8 cellular contexts compared by ENCODE assay signal in the genomic region with DNA sequence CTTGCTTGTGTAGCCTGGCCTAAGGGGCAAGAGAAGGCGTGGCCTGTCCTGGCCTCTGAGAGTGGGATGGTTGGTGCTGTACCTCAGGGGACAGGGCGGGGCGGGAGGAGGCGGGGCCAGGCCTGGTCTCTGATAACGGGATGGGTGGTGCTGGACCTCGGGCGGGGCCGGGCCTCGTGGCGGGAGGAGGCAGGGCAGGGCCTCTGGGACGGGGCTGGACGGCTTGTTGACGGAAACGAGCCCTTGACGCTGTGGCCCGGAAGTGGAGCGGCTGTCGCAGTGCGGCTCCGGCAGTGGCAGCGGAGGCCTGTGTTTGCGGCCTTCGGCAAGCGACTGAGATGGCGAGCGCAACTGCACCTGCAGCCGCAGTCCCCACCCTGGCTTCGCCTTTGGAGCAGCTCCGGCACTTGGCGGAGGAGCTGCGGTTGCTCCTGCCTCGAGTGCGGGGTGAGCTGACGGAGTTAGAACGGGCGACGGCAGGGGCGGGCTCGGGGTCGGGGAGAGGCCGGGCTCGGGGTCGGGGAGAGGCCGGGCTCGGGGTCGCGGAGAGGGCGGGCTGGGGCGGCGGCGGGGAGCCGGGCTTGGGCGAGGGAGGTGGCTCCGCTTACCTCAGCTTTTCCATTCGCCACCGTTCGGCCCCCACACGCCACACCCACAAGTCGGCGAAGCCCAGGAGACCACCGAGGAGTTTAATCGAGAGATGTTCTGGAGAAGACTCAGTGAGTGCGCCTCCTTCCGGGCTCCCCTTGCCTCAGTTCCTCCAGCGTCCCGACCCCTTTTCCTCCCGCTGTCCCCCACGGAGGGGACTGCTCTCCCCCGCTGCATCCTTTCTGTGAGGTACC. TPM values are rescaled to one million over a fixed set of nuclear protein-coding genes. Genes with fewer than 3 reads are reported as not detected.
A peak's percentile ranks its signal among the peaks of the same experiment; 100 is the strongest.
DNase-seq lines count a peak whose midpoint lies in the region; ATAC-seq lines count a peak whose summit lies in the region.

A gene with protein sequence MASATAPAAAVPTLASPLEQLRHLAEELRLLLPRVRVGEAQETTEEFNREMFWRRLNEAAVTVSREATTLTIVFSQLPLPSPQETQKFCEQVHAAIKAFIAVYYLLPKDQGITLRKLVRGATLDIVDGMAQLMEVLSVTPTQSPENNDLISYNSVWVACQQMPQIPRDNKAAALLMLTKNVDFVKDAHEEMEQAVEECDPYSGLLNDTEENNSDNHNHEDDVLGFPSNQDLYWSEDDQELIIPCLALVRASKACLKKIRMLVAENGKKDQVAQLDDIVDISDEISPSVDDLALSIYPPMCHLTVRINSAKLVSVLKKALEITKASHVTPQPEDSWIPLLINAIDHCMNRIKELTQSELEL (plus strand): TSS at position 243 of the 842 bp plus-strand sequence. CDS start 96 bp downstream, at position 339.

- DNase-seq in AG20443 (ENCODE audit: low spot score) (peak; percentile 98), NCI-H460 (ENCODE audit: extremely low read depth, low read depth) (peak; percentile 90), cerebellar cortex (ENCODE audit: low spot score) (peak; percentile 93), islet precursor cell (peak; percentile 99)
- DNase-seq in stimulated activated CD4-positive, alpha-beta T cell treated with anti-CD3 and anti-CD28 coated beads, Interleukin-15, amount 100 ng/mL, for 1 hour (ENCODE audit: low read depth in 1 of 2, low spot score in 1 of 2) = peak; percentile 75 to 78

- peak; percentile 78 for ATAC-seq in GM18873 (IDR thresholded peaks at IDR 0.05; ENCODE audit: low FRiP score, unreplicated experiment)
- ATAC-seq in HG03135 (IDR thresholded peaks at IDR 0.05; ENCODE audit: unreplicated experiment) = peak; percentile 96
- ATAC-seq in activated CD4-positive, CD25-positive, alpha-beta regulatory T cell treated with anti-CD3 and anti-CD28 coated beads, Interleukin-2, amount 50 U/mL, for 24 hours = peak; percentile 92 to 93

RNA-seq across cellular contexts. Expression of the gene that starts here (rescaled TPM):
- 50.6 and 53.4 TPM in 2 replicates for total RNA-seq in NCI-H460 (2014; rRNA removed; shearing (Covaris generic))
- 22.5 and 39.8 TPM in 2 replicates for polyA plus RNA-seq in NCI-H460 (2014; cell fraction: nucleus; rRNA removed)

Comparison
In these comparisons a context has a peak if more than half of its experiments do, and no peak if none do; other contexts are left out.
1. Peak in every context shown above with its lines: DNase-seq and ATAC-seq.